Comparison of ENCODE assay signal across 1 cellular context in the genomic region with DNA sequence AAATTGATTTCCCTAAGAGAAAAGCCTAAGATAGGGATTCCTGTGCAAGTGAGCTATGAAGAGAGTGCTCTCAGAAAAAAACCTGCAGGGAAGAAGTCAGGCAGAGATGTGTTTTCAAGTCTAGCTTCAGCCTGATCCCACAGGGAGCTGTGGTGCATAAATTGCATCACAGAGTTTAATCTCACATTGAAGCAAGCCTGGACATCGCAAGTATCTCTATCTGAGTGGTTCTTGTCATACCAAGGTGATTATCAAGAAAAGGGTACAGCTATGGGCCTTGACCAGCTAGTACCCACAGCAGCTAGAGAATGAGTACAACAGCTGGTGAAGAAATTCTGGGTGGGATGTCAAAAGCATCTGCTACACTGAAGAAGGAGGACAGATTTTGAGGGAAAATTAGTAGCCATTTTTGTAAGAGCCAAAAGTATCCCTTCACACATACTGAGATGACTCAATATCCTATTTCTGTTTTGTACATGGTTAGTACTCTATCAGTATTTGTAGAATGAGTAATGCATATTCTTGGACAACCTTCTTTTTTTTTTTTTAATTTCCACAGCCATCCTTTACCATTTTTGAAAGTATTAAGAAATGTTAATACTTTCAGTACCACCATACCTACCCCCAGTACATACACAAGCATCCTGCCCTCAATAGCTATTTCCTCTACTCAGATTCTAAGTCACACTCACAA.
TF ChIP-seq lines count a peak whose summit lies in the region.

No MANE protein-coding gene starts in this region.

TF ChIP-seq in endothelial cell of umbilical vein, 7 proteins besides CTCF, POLR2A, EP300 and RAD21:
- TF ChIP-seq JUN (IDR thresholded peaks at IDR 0.05; ENCODE audit: borderline replicate concordance, insufficient read depth, insufficient read length, low read depth) (no peak), FOS (IDR thresholded peaks at IDR 0.05; ENCODE audit: borderline replicate concordance, insufficient read depth, low read length) (peak; percentile 30)
